In the genomic region with DNA sequence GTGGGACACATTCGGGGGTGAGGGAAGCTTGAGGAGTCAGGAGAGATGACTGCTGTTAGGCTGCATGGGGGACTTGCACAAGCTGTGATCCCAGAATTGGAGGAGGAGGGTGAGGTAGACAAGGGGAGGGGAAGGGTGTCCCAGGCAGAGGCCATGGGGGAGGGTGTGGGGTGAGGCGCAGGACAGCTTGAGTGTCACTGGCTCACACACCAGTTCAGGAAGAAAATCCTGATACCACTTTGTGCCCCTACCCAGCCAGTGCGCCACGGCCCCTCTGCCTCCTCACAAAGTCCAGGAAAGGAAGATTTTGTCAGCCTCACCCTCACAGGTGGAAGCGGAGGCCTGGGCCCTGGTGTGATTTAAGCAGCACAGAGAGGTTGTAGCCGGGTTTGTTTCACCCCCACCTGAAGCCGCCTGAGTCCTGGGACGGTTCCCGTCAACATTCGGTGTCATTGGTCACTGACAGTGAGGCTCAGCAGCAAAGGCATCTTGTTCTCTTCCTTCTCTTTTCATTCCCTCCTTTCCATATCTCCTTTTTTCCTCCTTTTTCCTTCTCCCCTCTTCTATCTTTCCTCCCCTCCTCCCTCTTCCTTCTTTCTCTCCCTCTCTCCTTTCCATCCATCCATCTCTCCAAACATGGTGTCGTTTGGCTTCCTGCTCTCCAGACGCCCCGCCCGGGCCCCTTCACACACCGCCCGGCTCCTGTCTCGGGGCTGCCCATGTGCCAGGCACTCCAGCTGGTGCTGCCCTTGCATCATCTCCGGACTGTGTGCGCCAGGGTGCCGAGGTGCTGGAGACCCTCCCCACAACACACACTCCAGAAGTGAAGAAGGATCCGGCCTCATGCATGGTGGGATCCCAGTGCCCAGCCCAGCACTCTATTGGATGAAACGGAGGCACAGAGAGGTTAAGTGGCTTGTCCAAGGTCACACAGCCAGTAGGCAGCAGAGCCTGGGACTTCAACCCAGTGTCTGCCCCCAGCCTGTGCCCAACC, we compare ENCODE assay signal across 2 cellular contexts.
TF ChIP-seq lines count a peak whose summit lies in the region.

No MANE protein-coding gene starts in this region.

TF ChIP-seq in HEK293, 187 proteins besides CTCF, POLR2A, EP300 and RAD21:
- TF ChIP-seq ZNF791 (tag by site-specific recombination; IDR thresholded peaks at IDR 0.05), result no peak
- TF ChIP-seq ZNF366 (tag by site-specific recombination; conservative IDR thresholded peaks at IDR 0.05), result peak; percentile 80
- TF ChIP-seq ZNF274 (IDR thresholded peaks at IDR 0.05; ENCODE audit: low read length), result no peak
- TF ChIP-seq ZNF274 (tag by site-specific recombination; IDR thresholded peaks at IDR 0.05; ENCODE audit: borderline replicate concordance), result no peak
- 0 out of 2 replicates have a peak, but pooled peaks have one; percentile 35 for TF ChIP-seq ZIC2 (tag by site-specific recombination; IDR thresholded peaks at IDR 0.05)

TF ChIP-seq in H1, 55 proteins besides CTCF, POLR2A, EP300 and RAD21:
- TF ChIP-seq JUND (IDR thresholded peaks at IDR 0.05; ENCODE audit: low read length), result no peak
- TF ChIP-seq KDM1A (IDR thresholded peaks at IDR 0.05; ENCODE audit: borderline replicate concordance, low read length), result peak; percentile 23; the same call in 1 of the 2 replicates
- TF ChIP-seq CREB1 (IDR thresholded peaks at IDR 0.05), result no peak
- TF ChIP-seq, protein P1, sequence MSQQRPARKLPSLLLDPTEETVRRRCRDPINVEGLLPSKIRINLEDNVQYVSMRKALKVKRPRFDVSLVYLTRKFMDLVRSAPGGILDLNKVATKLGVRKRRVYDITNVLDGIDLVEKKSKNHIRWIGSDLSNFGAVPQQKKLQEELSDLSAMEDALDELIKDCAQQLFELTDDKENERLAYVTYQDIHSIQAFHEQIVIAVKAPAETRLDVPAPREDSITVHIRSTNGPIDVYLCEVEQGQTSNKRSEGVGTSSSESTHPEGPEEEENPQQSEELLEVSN (IDR thresholded peaks at IDR 0.05), result no peak
- TF ChIP-seq EGR1 (IDR thresholded peaks at IDR 0.05; ENCODE audit: borderline replicate concordance, low read depth, low read length), result no peak
